9 cellular contexts compared by ENCODE assay signal in the genomic region with DNA sequence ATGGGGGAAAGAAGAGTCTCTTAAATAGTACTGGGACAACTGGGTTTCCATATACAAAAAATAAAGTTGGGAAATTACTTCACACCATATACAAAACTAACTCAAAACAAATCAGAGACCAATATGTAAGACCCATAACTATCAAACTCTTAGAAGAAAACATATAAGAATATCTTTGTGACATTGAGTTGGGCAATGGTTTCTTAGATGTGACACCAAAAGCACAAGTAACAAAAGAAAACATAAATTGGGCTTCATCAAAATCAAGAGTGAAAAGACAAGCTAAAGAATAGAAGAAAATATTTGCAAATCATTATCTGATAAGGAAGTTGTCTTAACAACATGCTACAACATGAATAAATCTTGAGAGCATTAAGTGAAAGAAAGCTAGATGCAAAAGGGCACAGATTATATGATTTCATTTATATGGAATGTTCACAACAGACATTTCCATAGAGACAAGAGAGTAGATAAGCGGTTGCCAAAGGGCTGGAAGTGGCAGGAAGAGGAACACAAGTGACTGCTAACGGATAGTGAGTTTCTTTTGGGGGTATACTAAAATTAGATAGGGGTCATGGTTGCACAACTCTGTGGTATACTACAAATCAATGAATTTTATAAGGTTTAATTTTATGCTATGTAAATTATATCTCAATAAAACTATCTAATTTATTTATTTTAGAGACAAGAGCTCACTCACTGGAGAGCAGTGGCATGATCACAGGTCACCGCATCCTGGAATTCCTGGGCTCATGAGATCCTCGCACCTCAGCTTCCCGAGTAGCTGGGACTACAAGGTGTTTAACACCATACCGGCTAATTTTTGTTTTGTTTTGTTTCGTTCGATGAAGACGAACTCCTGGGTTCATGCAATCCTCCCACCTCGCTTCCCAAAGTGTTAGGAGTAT. TPM values are rescaled to one million over a fixed set of nuclear protein-coding genes. Genes with fewer than 3 reads are reported as not detected.
DNase-seq lines count a peak whose midpoint lies in the region; ATAC-seq and TF ChIP-seq lines count a peak whose summit lies in the region.
"Had no signal": no experiment of that assay in that cellular context is flagged by ENCODE, and none has a peak within 500 bp of the region (broad histone marks: within the 10 kb centered on the region; RNA-seq: fewer than 3 reads in every experiment).

No MANE protein-coding gene starts in this region.

- no peaks in the 10 kb centered on the region for H3F3A ChIP-seq in GM23338 (replicated peaks; ENCODE audit: low read depth)

- H3K9me2 ChIP-seq in GM23338 (ENCODE audit: insufficient read depth), result no peaks in the 10 kb centered on the region

- H2AFZ ChIP-seq in GM23338 (no peak overlapping the region), osteoblast (ENCODE audit: low read length) (no peak overlapping the region)

- H3K27ac ChIP-seq in GM23338 (ENCODE audit: low read depth), result 0 out of 2 replicates have a peak overlapping the region, but pooled peaks have one; percentile 8
- H3K27ac ChIP-seq in osteoblast (ENCODE audit: low read depth, low read length), result peak overlapping the region; percentile 66

- H3K27me3 Mint-ChIP-seq in GM23338 (ENCODE audit: insufficient read depth, low read depth, poor library complexity), result peaks cover 2% of the 10 kb centered on the region

- H3K4me2 ChIP-seq in GM23338, result peak overlapping the region; percentile 18; the same call in 1 of the 2 replicates
- H3K4me2 ChIP-seq in osteoblast (ENCODE audit: insufficient read depth, low read length), result peak overlapping the region; percentile 32

- H3K27me3 ChIP-seq in GM23338 (ENCODE audit: insufficient read depth) (no peaks in the 10 kb centered on the region), osteoblast (ENCODE audit: insufficient read depth, low read length) (no peaks in the 10 kb centered on the region)

- peaks cover 41% of the 10 kb centered on the region for H3K4me1 ChIP-seq in GM23338 (ENCODE audit: insufficient read depth)
- peaks cover 34% of the 10 kb centered on the region for H3K4me1 ChIP-seq in osteoblast (ENCODE audit: insufficient read depth, low read length)

- H3K4me1 Mint-ChIP-seq in GM23338, result peaks cover 41% of the 10 kb centered on the region

- H3K9me3 ChIP-seq in osteoblast (ENCODE audit: low read depth, low read length), result no peaks in the 10 kb centered on the region

- intact Hi-C loops in sciatic nerve (cut with DNase I), result no loop called here

- H3K79me2 ChIP-seq in GM23338 (replicated peaks; ENCODE audit: insufficient read depth) (peaks cover 97% of the 10 kb centered on the region), osteoblast (ENCODE audit: insufficient read depth, low read length) (peaks cover 98% of the 10 kb centered on the region)

- no peaks in the 10 kb centered on the region; the same call in 2 of the 3 replicates for H3K36me3 Mint-ChIP-seq in GM23338 (ENCODE audit: low read depth)

- H4K20me1 ChIP-seq in GM23338 (replicated peaks; ENCODE audit: insufficient read depth) (no peaks in the 10 kb centered on the region; the same call in 1 of the 2 replicates), osteoblast (ENCODE audit: insufficient read depth, low read length) (peaks cover 12% of the 10 kb centered on the region)

- H3K36me3 ChIP-seq in GM23338 (ENCODE audit: insufficient read depth) (no peaks in the 10 kb centered on the region), osteoblast (ENCODE audit: insufficient read depth, low read length) (no peaks in the 10 kb centered on the region)

- TF ChIP-seq CTCF in GM23338 (conservative IDR thresholded peaks at IDR 0.05; ENCODE audit: low read depth in 2 of 2) (no peak), osteoblast (IDR thresholded peaks at IDR 0.05; ENCODE audit: extremely low read depth, low read depth, low read length) (no peak)

- no peak overlapping the region for H3K4me3 ChIP-seq in GM23338
- no peak overlapping the region for H3K4me3 ChIP-seq in osteoblast (ENCODE audit: insufficient read depth, low read length)

- no peak overlapping the region for H3K27ac Mint-ChIP-seq in GM23338

- H3K4me3 Mint-ChIP-seq in GM23338, result no peak overlapping the region

- no peaks in the 10 kb centered on the region for H3K9me3 Mint-ChIP-seq in GM23338

- ATAC-seq in GM23338, result no peak
- no peak for ATAC-seq in HG03139 (IDR thresholded peaks at IDR 0.05; ENCODE audit: unreplicated experiment)
- no peak for ATAC-seq in HG03378 (IDR thresholded peaks at IDR 0.05; ENCODE audit: unreplicated experiment)
- ATAC-seq in sciatic nerve, result no peak

- DNase-seq in GM23338 (ENCODE audit: low spot score) (no peak), RPMI7951 (ENCODE audit: low read depth) (peak; percentile 71), fibroblast of peridontal ligament (ENCODE audit: extremely low read depth) (peak; percentile 67), osteoblast (ENCODE audit: insufficient read length, low spot score, missing footprints) (peak; percentile 68), sciatic nerve (ENCODE audit: low spot score) (no peak), HuH-7 (ENCODE audit: low spot score) (no peak)
- DNase-seq: activated CD8-positive, alpha-beta memory T cell treated with anti-CD3 and anti-CD28 coated beads for 24 hours had no signal

TF ChIP-seq in GM23338, 12 proteins besides CTCF, POLR2A, EP300 and RAD21 (continues in another document):
- TF ChIP-seq, protein P1, sequence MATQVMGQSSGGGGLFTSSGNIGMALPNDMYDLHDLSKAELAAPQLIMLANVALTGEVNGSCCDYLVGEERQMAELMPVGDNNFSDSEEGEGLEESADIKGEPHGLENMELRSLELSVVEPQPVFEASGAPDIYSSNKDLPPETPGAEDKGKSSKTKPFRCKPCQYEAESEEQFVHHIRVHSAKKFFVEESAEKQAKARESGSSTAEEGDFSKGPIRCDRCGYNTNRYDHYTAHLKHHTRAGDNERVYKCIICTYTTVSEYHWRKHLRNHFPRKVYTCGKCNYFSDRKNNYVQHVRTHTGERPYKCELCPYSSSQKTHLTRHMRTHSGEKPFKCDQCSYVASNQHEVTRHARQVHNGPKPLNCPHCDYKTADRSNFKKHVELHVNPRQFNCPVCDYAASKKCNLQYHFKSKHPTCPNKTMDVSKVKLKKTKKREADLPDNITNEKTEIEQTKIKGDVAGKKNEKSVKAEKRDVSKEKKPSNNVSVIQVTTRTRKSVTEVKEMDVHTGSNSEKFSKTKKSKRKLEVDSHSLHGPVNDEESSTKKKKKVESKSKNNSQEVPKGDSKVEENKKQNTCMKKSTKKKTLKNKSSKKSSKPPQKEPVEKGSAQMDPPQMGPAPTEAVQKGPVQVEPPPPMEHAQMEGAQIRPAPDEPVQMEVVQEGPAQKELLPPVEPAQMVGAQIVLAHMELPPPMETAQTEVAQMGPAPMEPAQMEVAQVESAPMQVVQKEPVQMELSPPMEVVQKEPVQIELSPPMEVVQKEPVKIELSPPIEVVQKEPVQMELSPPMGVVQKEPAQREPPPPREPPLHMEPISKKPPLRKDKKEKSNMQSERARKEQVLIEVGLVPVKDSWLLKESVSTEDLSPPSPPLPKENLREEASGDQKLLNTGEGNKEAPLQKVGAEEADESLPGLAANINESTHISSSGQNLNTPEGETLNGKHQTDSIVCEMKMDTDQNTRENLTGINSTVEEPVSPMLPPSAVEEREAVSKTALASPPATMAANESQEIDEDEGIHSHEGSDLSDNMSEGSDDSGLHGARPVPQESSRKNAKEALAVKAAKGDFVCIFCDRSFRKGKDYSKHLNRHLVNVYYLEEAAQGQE (IDR thresholded peaks at IDR 0.05; ENCODE audit: unreplicated experiment), result no peak
- TF ChIP-seq ZNF114 (CRISPR knock-in tag; IDR thresholded peaks at IDR 0.05), result no peak
- no peak for TF ChIP-seq ZNF331 (CRISPR knock-in tag; IDR thresholded peaks at IDR 0.05; ENCODE audit: low read depth)
- no peak for TF ChIP-seq EZH2phosphoT487 (IDR thresholded peaks at IDR 0.05; ENCODE audit: unreplicated experiment)
- no peak for TF ChIP-seq CREB1 (CRISPR knock-in tag; IDR thresholded peaks at IDR 0.05; ENCODE audit: low read depth)
- TF ChIP-seq EZH2 (IDR thresholded peaks at IDR 0.05; ENCODE audit: low read depth, unreplicated experiment), result no peak
- TF ChIP-seq POLR2AphosphoS5 (IDR thresholded peaks at IDR 0.05; ENCODE audit: low read depth), result no peak
- TF ChIP-seq JUNB (IDR thresholded peaks at IDR 0.05; ENCODE audit: unreplicated experiment), result no peak
- TF ChIP-seq, protein P2, sequence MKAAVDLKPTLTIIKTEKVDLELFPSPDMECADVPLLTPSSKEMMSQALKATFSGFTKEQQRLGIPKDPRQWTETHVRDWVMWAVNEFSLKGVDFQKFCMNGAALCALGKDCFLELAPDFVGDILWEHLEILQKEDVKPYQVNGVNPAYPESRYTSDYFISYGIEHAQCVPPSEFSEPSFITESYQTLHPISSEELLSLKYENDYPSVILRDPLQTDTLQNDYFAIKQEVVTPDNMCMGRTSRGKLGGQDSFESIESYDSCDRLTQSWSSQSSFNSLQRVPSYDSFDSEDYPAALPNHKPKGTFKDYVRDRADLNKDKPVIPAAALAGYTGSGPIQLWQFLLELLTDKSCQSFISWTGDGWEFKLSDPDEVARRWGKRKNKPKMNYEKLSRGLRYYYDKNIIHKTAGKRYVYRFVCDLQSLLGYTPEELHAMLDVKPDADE (IDR thresholded peaks at IDR 0.05), result no peak
- TF ChIP-seq STAT1 (IDR thresholded peaks at IDR 0.05; ENCODE audit: unreplicated experiment), result no peak

RNA-seq across cellular contexts. Expression of gene JMJD1C, which starts 35.4 kb away (rescaled TPM):
- total RNA-seq in GM23338 (2014; rRNA removed; shearing (Covaris generic)), result 405 and 435 TPM in 2 replicates
- polyA plus RNA-seq in GM23338 (2016; fragmentation: Nextera tagmentation; extraction: Ambion mirVana), result 272 and 333 TPM in 2 replicates
- 43.8 and 57.0 TPM in 2 replicates for total RNA-seq in RPMI7951 (2014; rRNA removed; shearing (Covaris generic))
- 92.6 and 105 TPM in 2 replicates for total RNA-seq in osteoblast
- 141 TPM for total RNA-seq in sciatic nerve

Comparison
In these comparisons a context has a peak if more than half of its experiments do, and no peak if none do; other contexts are left out.
1. DNase-seq: peak in RPMI7951 (single experiment), fibroblast of peridontal ligament (single experiment) and osteoblast (single experiment); none in GM23338 (single experiment), sciatic nerve (single experiment) and HuH-7 (single experiment).